Comparison of ENCODE assay signal across 18 cellular contexts in genomic region chr22:24412274-24412673, GRCh38.
"Had no signal": no experiment of that assay in that cellular context is flagged by ENCODE, and none has a peak within 500 bp of the region (broad histone marks: within the 10 kb centered on the region; RNA-seq: fewer than 3 reads in every experiment).

No MANE protein-coding gene starts in this region.

- H3K4me3 Mint-ChIP-seq: naive thymus-derived CD4-positive, alpha-beta T cell had no signal

- ATAC-seq: heart left ventricle; left lobe of liver; naive thymus-derived CD4-positive, alpha-beta T cell had no signal

- H3K27me3 Mint-ChIP-seq: naive thymus-derived CD4-positive, alpha-beta T cell had no signal

- H3K9me3 Mint-ChIP-seq: naive thymus-derived CD4-positive, alpha-beta T cell had no signal

- DNase-seq: effector CD4-positive, alpha-beta T cell; foreskin melanocyte; hippocampal formation; mammary epithelial cell; naive thymus-derived CD4-positive, alpha-beta T cell; small intestine; stimulated activated CD4-positive, alpha-beta T cell treated with anti-CD3 and anti-CD28 coated beads, Interleukin-12 subunit alpha, Interleukin-12 subunit beta, amount 100 ng/mL, for 4 hours; stimulated activated naive CD4-positive, alpha-beta T cell treated with Interleukin-2 at 50 U/mL for 16 hours; thyroid gland; upper lobe of left lung; uterus had no signal

- FAIRE-seq: islet of Langerhans, small intestine had no signal

- H3K27ac ChIP-seq: coronary artery, heart left ventricle, ovary, right atrium auricular region, suprapubic skin, thyroid gland, upper lobe of left lung, uterus had no signal

- H3K4me1 ChIP-seq: suprapubic skin, thyroid gland, uterus had no signal

- H3K27me3 ChIP-seq: heart left ventricle, ovary, right atrium auricular region, suprapubic skin, thyroid gland, upper lobe of left lung, uterus had no signal

- H3K4me3 ChIP-seq: coronary artery, heart left ventricle, ovary, right atrium auricular region, suprapubic skin, thyroid gland, upper lobe of left lung, uterus had no signal

- H3K9me3 ChIP-seq: heart left ventricle, ovary, right atrium auricular region, suprapubic skin, thyroid gland, upper lobe of left lung, uterus had no signal

- H3K36me3 ChIP-seq: uterus had no signal
